ENCODE assay signal across 12 cellular contexts in the genomic region with DNA sequence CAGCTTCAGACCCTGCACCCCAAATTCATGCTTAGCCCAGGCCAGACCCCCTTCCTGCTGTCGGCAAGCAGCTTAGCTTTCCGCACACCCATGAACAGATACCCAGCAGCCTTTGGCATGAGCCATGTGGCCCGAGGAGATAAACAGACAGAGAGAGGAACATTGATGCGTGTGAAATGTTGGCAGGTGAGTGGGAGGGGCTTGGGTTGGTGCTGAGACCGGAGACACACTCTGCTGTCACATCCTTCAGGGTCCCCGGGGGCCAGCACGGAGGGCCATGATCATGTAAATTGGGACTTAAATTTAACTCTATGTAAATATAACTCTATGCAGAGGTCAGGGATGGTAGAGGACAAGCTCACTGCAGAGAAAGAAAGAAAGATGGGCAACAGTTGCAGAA. TPM values are rescaled to one million over a fixed set of nuclear protein-coding genes. Genes with fewer than 3 reads are reported as not detected.
DNase-seq lines count a peak whose midpoint lies in the region; ATAC-seq and TF ChIP-seq lines count a peak whose summit lies in the region.
"Had no signal": no experiment of that assay in that cellular context is flagged by ENCODE, and none has a peak within 500 bp of the region (broad histone marks: within the 10 kb centered on the region; RNA-seq: fewer than 3 reads in every experiment).

No MANE protein-coding gene starts in this region.

- H3K27me3 ChIP-seq in BLaER1 (no peaks in the 10 kb centered on the region), Karpas-422 (ENCODE audit: low read length) (no peaks in the 10 kb centered on the region), foreskin keratinocyte (peaks cover 15% of the 10 kb centered on the region), smooth muscle cell (ENCODE audit: low read depth) (peaks cover 6% of the 10 kb centered on the region)

- H4K20me1 ChIP-seq in BLaER1 (peaks cover 47% of the 10 kb centered on the region), Karpas-422 (ENCODE audit: insufficient read depth, low read depth, low read length) (peaks cover 26% of the 10 kb centered on the region; the same call in 1 of the 2 replicates), smooth muscle cell (ENCODE audit: low read depth) (no peaks in the 10 kb centered on the region)

- peak overlapping the region; percentile 90 for H3K4me3 ChIP-seq in BLaER1
- peak overlapping the region; percentile 92 for H3K4me3 ChIP-seq in Karpas-422 (ENCODE audit: low read length)
- no peak overlapping the region for H3K4me3 ChIP-seq in smooth muscle cell

- H2AFZ ChIP-seq in Karpas-422 (ENCODE audit: low read length), result no peak overlapping the region
- no peak overlapping the region for H2AFZ ChIP-seq in smooth muscle cell (ENCODE audit: low read depth)

- H3K9ac ChIP-seq in BLaER1 (peak overlapping the region; percentile 91), Karpas-422 (ENCODE audit: low read length) (peak overlapping the region; percentile 95), smooth muscle cell (ENCODE audit: low read depth) (no peak overlapping the region)

- H3K9me3 ChIP-seq in BLaER1 (no peaks in the 10 kb centered on the region; the same call in 1 of the 2 replicates), Karpas-422 (ENCODE audit: low read length) (no peaks in the 10 kb centered on the region), smooth muscle cell (replicated peaks; ENCODE audit: low read depth) (no peaks in the 10 kb centered on the region)

- H3K4me2 ChIP-seq in BLaER1 (peak overlapping the region; percentile 99), Karpas-422 (ENCODE audit: low read depth, low read length, poor library complexity, severe bottlenecking) (peak overlapping the region; percentile 98), smooth muscle cell (no peak overlapping the region)

- H3K27ac ChIP-seq in BLaER1 (peak overlapping the region; percentile 92), Karpas-422 (ENCODE audit: low read length) (peak overlapping the region; percentile 90), foreskin keratinocyte (no peak overlapping the region), smooth muscle cell (ENCODE audit: low read depth) (no peak overlapping the region)

- DNase-seq in Karpas-422 (peak; percentile 98), foreskin keratinocyte (no peak), smooth muscle cell (lab: John Stamatoyannopoulos, UW; ENCODE audit: unreplicated experiment) (no peak), DMS114 treated with DMSO at 0.1 percent for 48 hours (lab: John Stamatoyannopoulos, UW; ENCODE audit: unreplicated experiment) (no peak)
- no peak for DNase-seq in activated CD4-positive, alpha-beta T cell treated with anti-CD3 and anti-CD28 coated beads for 1 hour
- DNase-seq: natural killer cell, NCI-H526 treated with DMSO at 0.1 percent for 48 hours had no signal

- WGBS in smooth muscle cell (ENCODE audit: low lambda C conversion rate), result 83% methylated on average over 7 of the region's 7 CpGs

- H3K9me2 ChIP-seq in Karpas-422 (replicated peaks; ENCODE audit: insufficient read depth, low read length), result no peaks in the 10 kb centered on the region

- H3K4me1 ChIP-seq in BLaER1 (peaks cover 83% of the 10 kb centered on the region), Karpas-422 (ENCODE audit: low read length) (peaks cover 70% of the 10 kb centered on the region), foreskin keratinocyte (no peaks in the 10 kb centered on the region), smooth muscle cell (ENCODE audit: low read depth) (no peaks in the 10 kb centered on the region)

- TF ChIP-seq CTCF in foreskin keratinocyte (conservative IDR thresholded peaks at IDR 0.05) (no peak), smooth muscle cell (IDR thresholded peaks at IDR 0.05; ENCODE audit: borderline replicate concordance, insufficient read depth, poor library complexity, severe bottlenecking) (no peak)

- ATAC-seq in GM18907 (IDR thresholded peaks at IDR 0.05; ENCODE audit: unreplicated experiment), result peak; percentile 55
- peak; percentile 55 for ATAC-seq in HG02623 (IDR thresholded peaks at IDR 0.05; ENCODE audit: unreplicated experiment)
- no peak for ATAC-seq in foreskin keratinocyte
- ATAC-seq: activated T-helper 17 cell treated with anti-CD3 and anti-CD28 coated beads, Interleukin-2, amount 50 U/mL, for 72 hours; natural killer cell had no signal

- peaks cover 10% of the 10 kb centered on the region; the same call in 1 of the 2 replicates for H3K79me2 ChIP-seq in Karpas-422 (ENCODE audit: low read length)
- H3K79me2 ChIP-seq in smooth muscle cell (ENCODE audit: low read depth), result no peaks in the 10 kb centered on the region

- no peaks in the 10 kb centered on the region for H3F3A ChIP-seq in smooth muscle cell (ENCODE audit: low read depth)

- H3K36me3 ChIP-seq in BLaER1, result peaks cover 36% of the 10 kb centered on the region
- H3K36me3 ChIP-seq in Karpas-422 (ENCODE audit: insufficient read depth, low read length), result peaks cover 32% of the 10 kb centered on the region
- no peaks in the 10 kb centered on the region for H3K36me3 ChIP-seq in smooth muscle cell (ENCODE audit: low read depth)

RNA-seq across cellular contexts. Expression of a gene that starts 1.5 kb away (rescaled TPM):
- 454 and 602 TPM in 2 replicates for total RNA-seq in Karpas-422 (2014; rRNA removed; shearing (Covaris generic); ENCODE audit: low replicate concordance)
- total RNA-seq in foreskin keratinocyte, result not detected in 2 replicates
- polyA plus RNA-seq in foreskin keratinocyte, result not detected in 2 replicates
- not detected in 2 replicates for total RNA-seq in smooth muscle cell
- not detected in 2 replicates for polyA plus RNA-seq in smooth muscle cell
- polyA plus RNA-seq: AG04450 had no signal

RNA-seq across cellular contexts. Expression of a gene that starts 17.2 kb away (rescaled TPM):
- 0.34 and 2.0 TPM in 2 replicates for total RNA-seq in Karpas-422 (2014; rRNA removed; shearing (Covaris generic); ENCODE audit: low replicate concordance)
- total RNA-seq in foreskin keratinocyte (not detected in 2 replicates), smooth muscle cell (not detected in 2 replicates)
- polyA plus RNA-seq in foreskin keratinocyte (not detected in 2 replicates), smooth muscle cell (not detected in 2 replicates)
- polyA plus RNA-seq: AG04450 had no signal

RNA-seq across cellular contexts. Expression of a gene that starts 27.8 kb away (rescaled TPM):
- total RNA-seq in Karpas-422 (2014; rRNA removed; shearing (Covaris generic); ENCODE audit: low replicate concordance), result not detected in 2 replicates
- total RNA-seq in foreskin keratinocyte, result not detected in 2 replicates
- not detected in 2 replicates for polyA plus RNA-seq in foreskin keratinocyte
- not detected in 2 replicates for total RNA-seq in smooth muscle cell
- not detected in 2 replicates for polyA plus RNA-seq in smooth muscle cell
- polyA plus RNA-seq: AG04450 had no signal

RNA-seq across cellular contexts. Expression of a gene that starts 38.5 kb away (rescaled TPM):
- 0.36 TPM in 1 of 2 replicates, not detected in the other for total RNA-seq in Karpas-422 (2014; rRNA removed; shearing (Covaris generic); ENCODE audit: low replicate concordance)
- not detected in 2 replicates for total RNA-seq in foreskin keratinocyte
- polyA plus RNA-seq in foreskin keratinocyte, result not detected in 2 replicates
- not detected in 2 replicates for total RNA-seq in smooth muscle cell
- polyA plus RNA-seq in smooth muscle cell, result not detected in 2 replicates
- total RNA-seq: natural killer cell had no signal
- polyA plus RNA-seq: AG04450 had no signal

RNA-seq across cellular contexts. Expression of a gene that starts 40.4 kb away (rescaled TPM):
- total RNA-seq in Karpas-422 (2014; rRNA removed; shearing (Covaris generic); ENCODE audit: low replicate concordance), result not detected in 2 replicates
- total RNA-seq in foreskin keratinocyte (not detected in 2 replicates), smooth muscle cell (not detected in 2 replicates)
- polyA plus RNA-seq in foreskin keratinocyte (not detected in 2 replicates), smooth muscle cell (not detected in 2 replicates)
- polyA plus RNA-seq: AG04450 had no signal

Comparison
In these comparisons a context has a peak if more than half of its experiments do, and no peak if none do; other contexts are left out.
1. H3K27ac ChIP-seq: peak in BLaER1 (single experiment) and Karpas-422 (single experiment); none in foreskin keratinocyte (single experiment) and smooth muscle cell (single experiment).
2. RNA of a gene that starts 1.5 kb away (total RNA-seq): 454 to 602 TPM in Karpas-422; not detected in foreskin keratinocyte and not detected in smooth muscle cell; every median in the first group is over 100 times any median in the second.